In the genomic region with DNA sequence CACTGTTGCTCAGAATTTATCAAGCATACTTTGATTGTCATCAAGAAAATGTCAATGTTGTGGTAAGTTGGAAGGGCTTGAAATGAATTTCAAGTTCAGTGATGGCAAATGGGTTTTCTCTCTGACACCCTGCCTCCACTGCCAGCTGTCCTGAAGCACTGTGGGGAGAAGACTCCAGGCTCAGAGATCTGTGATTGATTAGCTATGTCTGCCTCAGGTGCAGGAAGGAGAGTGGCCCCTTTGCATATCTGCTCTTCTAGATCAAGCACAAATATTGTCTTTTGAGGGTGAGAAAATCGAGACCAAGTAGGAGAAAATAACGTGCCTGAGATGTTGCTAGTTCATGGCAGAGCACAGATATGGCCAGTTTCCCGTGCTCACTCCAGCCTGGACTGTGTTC, we compare ENCODE assay signal across 1 cellular context.
TF ChIP-seq lines count a peak whose summit lies in the region.

No MANE protein-coding gene starts in this region.

TF ChIP-seq in GM23338, 12 proteins besides CTCF, POLR2A, EP300 and RAD21 (continued from another document):
- TF ChIP-seq ZNF462 (CRISPR knock-in tag; IDR thresholded peaks at IDR 0.05) = no peak
- TF ChIP-seq JUNB (IDR thresholded peaks at IDR 0.05; ENCODE audit: unreplicated experiment) = no peak
- TF ChIP-seq CREB1 (CRISPR knock-in tag; IDR thresholded peaks at IDR 0.05; ENCODE audit: low read depth) = no peak
- no peak for TF ChIP-seq ZNF331 (CRISPR knock-in tag; IDR thresholded peaks at IDR 0.05; ENCODE audit: low read depth)
- TF ChIP-seq, protein P1, sequence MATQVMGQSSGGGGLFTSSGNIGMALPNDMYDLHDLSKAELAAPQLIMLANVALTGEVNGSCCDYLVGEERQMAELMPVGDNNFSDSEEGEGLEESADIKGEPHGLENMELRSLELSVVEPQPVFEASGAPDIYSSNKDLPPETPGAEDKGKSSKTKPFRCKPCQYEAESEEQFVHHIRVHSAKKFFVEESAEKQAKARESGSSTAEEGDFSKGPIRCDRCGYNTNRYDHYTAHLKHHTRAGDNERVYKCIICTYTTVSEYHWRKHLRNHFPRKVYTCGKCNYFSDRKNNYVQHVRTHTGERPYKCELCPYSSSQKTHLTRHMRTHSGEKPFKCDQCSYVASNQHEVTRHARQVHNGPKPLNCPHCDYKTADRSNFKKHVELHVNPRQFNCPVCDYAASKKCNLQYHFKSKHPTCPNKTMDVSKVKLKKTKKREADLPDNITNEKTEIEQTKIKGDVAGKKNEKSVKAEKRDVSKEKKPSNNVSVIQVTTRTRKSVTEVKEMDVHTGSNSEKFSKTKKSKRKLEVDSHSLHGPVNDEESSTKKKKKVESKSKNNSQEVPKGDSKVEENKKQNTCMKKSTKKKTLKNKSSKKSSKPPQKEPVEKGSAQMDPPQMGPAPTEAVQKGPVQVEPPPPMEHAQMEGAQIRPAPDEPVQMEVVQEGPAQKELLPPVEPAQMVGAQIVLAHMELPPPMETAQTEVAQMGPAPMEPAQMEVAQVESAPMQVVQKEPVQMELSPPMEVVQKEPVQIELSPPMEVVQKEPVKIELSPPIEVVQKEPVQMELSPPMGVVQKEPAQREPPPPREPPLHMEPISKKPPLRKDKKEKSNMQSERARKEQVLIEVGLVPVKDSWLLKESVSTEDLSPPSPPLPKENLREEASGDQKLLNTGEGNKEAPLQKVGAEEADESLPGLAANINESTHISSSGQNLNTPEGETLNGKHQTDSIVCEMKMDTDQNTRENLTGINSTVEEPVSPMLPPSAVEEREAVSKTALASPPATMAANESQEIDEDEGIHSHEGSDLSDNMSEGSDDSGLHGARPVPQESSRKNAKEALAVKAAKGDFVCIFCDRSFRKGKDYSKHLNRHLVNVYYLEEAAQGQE (IDR thresholded peaks at IDR 0.05; ENCODE audit: unreplicated experiment) = no peak
